In the genomic region with DNA sequence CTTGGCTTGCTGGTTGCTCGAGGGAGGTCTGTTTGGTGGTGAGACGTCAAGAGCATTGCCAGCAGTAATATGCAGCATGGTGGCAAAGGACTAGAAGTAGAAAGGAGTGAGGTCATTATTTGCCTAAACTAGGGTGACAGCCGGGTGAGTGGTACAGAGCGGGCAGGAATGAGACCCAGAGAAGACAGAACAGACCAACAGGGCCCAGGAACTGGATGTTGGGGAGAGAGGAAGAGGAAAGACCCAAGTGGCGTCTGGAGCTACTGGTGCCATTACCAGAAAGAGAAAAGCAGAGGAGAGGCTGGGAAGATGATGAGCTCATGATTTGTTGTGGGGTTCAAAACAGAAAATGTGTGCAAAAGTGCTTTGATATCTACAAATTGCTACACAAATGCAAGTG, we compare ENCODE assay signal across 19 cellular contexts.
"Had no signal": no experiment of that assay in that cellular context is flagged by ENCODE, and none has a peak within 500 bp of the region (broad histone marks: within the 10 kb centered on the region; RNA-seq: fewer than 3 reads in every experiment).

No MANE protein-coding gene starts in this region.

- ATAC-seq: gastrocnemius medialis, heart right ventricle, left cardiac atrium, left lung, left ventricle myocardium superior, lower lobe of right lung had no signal

- H3K4me1 ChIP-seq: esophagus squamous epithelium, gastrocnemius medialis, heart right ventricle, left lung, lower lobe of right lung had no signal

- H3K4me3 ChIP-seq: coronary artery, dorsolateral prefrontal cortex, esophagus squamous epithelium, gastrocnemius medialis, heart right ventricle, left lung, lower lobe of right lung had no signal

- H3K27ac ChIP-seq: coronary artery, dorsolateral prefrontal cortex, esophagus squamous epithelium, gastrocnemius medialis, heart right ventricle, left lung, lower lobe of right lung had no signal

- H3K36me3 ChIP-seq: esophagus squamous epithelium, gastrocnemius medialis, heart right ventricle, left lung, lower lobe of right lung had no signal

- H3K9me3 ChIP-seq: gastrocnemius medialis, lower lobe of right lung had no signal

- DNase-seq: dermis blood vessel endothelial cell; dorsolateral prefrontal cortex; effector CD4-positive, alpha-beta T cell; effector memory CD4-positive, alpha-beta T cell; esophagus squamous epithelium; foreskin fibroblast; foreskin melanocyte; gastrocnemius medialis; glutamatergic neuron; head of caudate nucleus; heart right ventricle; hippocampal formation; left cardiac atrium; left lung; left ventricle myocardium superior; lower lobe of right lung; mesendoderm; midbrain had no signal
